18 cellular contexts compared by ENCODE assay signal in the genomic region with DNA sequence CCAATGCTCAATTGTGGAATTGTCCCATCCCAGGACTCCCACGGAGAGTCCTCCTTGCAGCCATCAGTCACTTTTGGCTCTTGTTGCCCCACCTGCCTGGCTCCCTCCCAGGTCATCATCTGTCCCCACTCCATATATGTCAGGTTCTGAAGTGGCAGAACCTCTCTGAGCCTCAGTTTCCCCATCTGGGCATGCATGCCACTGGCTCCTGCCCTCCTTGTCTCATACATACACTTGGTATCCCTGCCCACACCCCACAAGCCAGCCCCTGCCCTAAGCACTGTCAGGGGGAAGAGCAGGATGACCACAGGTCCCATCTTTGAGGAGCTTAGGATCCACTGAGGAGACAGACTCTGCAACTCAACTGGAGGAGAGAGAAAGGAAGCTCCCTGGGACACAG.
DNase-seq lines count a peak whose midpoint lies in the region; ATAC-seq and TF ChIP-seq lines count a peak whose summit lies in the region.
"Had no signal": no experiment of that assay in that cellular context is flagged by ENCODE, and none has a peak within 500 bp of the region (broad histone marks: within the 10 kb centered on the region; RNA-seq: fewer than 3 reads in every experiment).

No MANE protein-coding gene starts in this region.

- no peak overlapping the region for H3K27ac ChIP-seq in lower lobe of right lung
- no peak overlapping the region for H3K27ac ChIP-seq in sigmoid colon
- no peak overlapping the region for H3K27ac ChIP-seq in A673 (ENCODE audit: low read depth, low read length, poor library complexity, severe bottlenecking)
- H3K27ac ChIP-seq: A549 had no signal

- H3K27ac Mint-ChIP-seq in chondrocyte (ENCODE audit: unreplicated experiment): no peak overlapping the region
- H3K27ac Mint-ChIP-seq: CD4-positive, alpha-beta memory T cell; GM23338; H9 had no signal

- H3K36me3 ChIP-seq in lower lobe of right lung: no peaks in the 10 kb centered on the region
- H3K36me3 ChIP-seq in sigmoid colon: no peaks in the 10 kb centered on the region
- no peaks in the 10 kb centered on the region for H3K36me3 ChIP-seq in A673 (ENCODE audit: insufficient read depth, low read length, poor library complexity, severe bottlenecking)

- peaks cover 13% of the 10 kb centered on the region for H3K27me3 Mint-ChIP-seq in chondrocyte (ENCODE audit: low read depth)

- H3K4me1 ChIP-seq in lower lobe of right lung (no peaks in the 10 kb centered on the region), sigmoid colon (no peaks in the 10 kb centered on the region), A673 (ENCODE audit: insufficient read depth, low read length, poor library complexity, severe bottlenecking) (no peaks in the 10 kb centered on the region)
- H3K4me1 ChIP-seq: A549 had no signal

- H3K4me3 ChIP-seq in lower lobe of right lung (no peak overlapping the region), sigmoid colon (no peak overlapping the region), A673 (ENCODE audit: low read depth, low read length, poor library complexity, severe bottlenecking) (no peak overlapping the region)
- H3K4me3 ChIP-seq: A549, GM23338 had no signal

- no peak for TF ChIP-seq POLR2A in sigmoid colon (IDR thresholded peaks at IDR 0.05)

- H3K9me3 Mint-ChIP-seq in chondrocyte (ENCODE audit: low read depth): no peaks in the 10 kb centered on the region
- H3K9me3 Mint-ChIP-seq: CD4-positive, alpha-beta memory T cell; GM23338; H9 had no signal

- TF ChIP-seq CTCF in chondrocyte (IDR thresholded peaks at IDR 0.05) (no peak), lower lobe of right lung (IDR thresholded peaks at IDR 0.05) (no peak), sigmoid colon (IDR thresholded peaks at IDR 0.05) (no peak), A673 (conservative IDR thresholded peaks at IDR 0.05; ENCODE audit: low read depth, low read length) (no peak)

- intact Hi-C loops in lower lobe of right lung (cut with DNase I): no loop called here
- intact Hi-C loops in sigmoid colon (cut with DNase I): no loop called here
- intact Hi-C loops in A673 (cut with micrococcal nuclease; ENCODE audit: unreplicated experiment): no loop called here

- no peak for TF ChIP-seq EP300 in sigmoid colon (IDR thresholded peaks at IDR 0.05)

- no peak overlapping the region for H3K4me3 Mint-ChIP-seq in chondrocyte (ENCODE audit: unreplicated experiment)
- H3K4me3 Mint-ChIP-seq: CD4-positive, alpha-beta memory T cell; GM23338; H9 had no signal

- H3K27me3 ChIP-seq in lower lobe of right lung (ENCODE audit: low read depth) (no peaks in the 10 kb centered on the region), sigmoid colon (no peaks in the 10 kb centered on the region), A673 (replicated peaks; ENCODE audit: insufficient read depth, low read depth, low read length, poor library complexity) (peaks cover 7% of the 10 kb centered on the region)

- ATAC-seq in lower lobe of right lung: no peak
- no peak for ATAC-seq in GM21390 (IDR thresholded peaks at IDR 0.05; ENCODE audit: unreplicated experiment)
- ATAC-seq: A549, GM23338, HCT116 had no signal

- H3K36me3 Mint-ChIP-seq in chondrocyte (ENCODE audit: low read depth): no peaks in the 10 kb centered on the region
- H3K36me3 Mint-ChIP-seq: CD4-positive, alpha-beta memory T cell had no signal

- CTCF ChIA-PET in A673 (lab: Charles Lee): no interaction called here

- DNase-seq in chondrocyte (ENCODE audit: low spot score) (peak; percentile 34), lower lobe of right lung (peak; percentile 7), sigmoid colon (peak; percentile 19), A673 (ENCODE audit: low spot score) (no peak), NCI-H2227 (lab: John Stamatoyannopoulos, UW; ENCODE audit: unreplicated experiment) (no peak)
- DNase-seq: 8988T; C1 segment of cervical spinal cord; Calu3; CD4-positive, alpha-beta memory T cell; COR-L47; DMS53; DMS79 treated with DMSO at 0.1 percent for 48 hours; GF-D8; H9 had no signal

- no peaks in the 10 kb centered on the region for H3K9me3 ChIP-seq in lower lobe of right lung
- no peaks in the 10 kb centered on the region for H3K9me3 ChIP-seq in sigmoid colon
- no peaks in the 10 kb centered on the region for H3K9me3 ChIP-seq in A673 (ENCODE audit: low read depth, low read length, poor library complexity, severe bottlenecking)
- H3K9me3 ChIP-seq: A549 had no signal

- 78 to 88% methylated on average over 1 of the region's 1 CpG for WGBS in sigmoid colon, 2 donors

- H3K4me1 Mint-ChIP-seq in chondrocyte (ENCODE audit: low read depth): no peaks in the 10 kb centered on the region
- H3K4me1 Mint-ChIP-seq: CD4-positive, alpha-beta memory T cell; GM23338; H9 had no signal

- POLR2A ChIA-PET in A673 (lab: Charles Lee; ENCODE audit: low non-redundant PET): no interaction called here

- no TSS peak for BruUV-seq in A673 (replicated peaks; lab: Mats Ljungman, UMichigan)

Comparison
In these comparisons a context has a peak if more than half of its experiments do, and no peak if none do; other contexts are left out.
1. DNase-seq: peak in chondrocyte (single experiment), lower lobe of right lung (single experiment) and sigmoid colon (single experiment); none in A673 (single experiment) and NCI-H2227 (single experiment).